Comparison of ENCODE assay signal across 8 cellular contexts in the genomic region with DNA sequence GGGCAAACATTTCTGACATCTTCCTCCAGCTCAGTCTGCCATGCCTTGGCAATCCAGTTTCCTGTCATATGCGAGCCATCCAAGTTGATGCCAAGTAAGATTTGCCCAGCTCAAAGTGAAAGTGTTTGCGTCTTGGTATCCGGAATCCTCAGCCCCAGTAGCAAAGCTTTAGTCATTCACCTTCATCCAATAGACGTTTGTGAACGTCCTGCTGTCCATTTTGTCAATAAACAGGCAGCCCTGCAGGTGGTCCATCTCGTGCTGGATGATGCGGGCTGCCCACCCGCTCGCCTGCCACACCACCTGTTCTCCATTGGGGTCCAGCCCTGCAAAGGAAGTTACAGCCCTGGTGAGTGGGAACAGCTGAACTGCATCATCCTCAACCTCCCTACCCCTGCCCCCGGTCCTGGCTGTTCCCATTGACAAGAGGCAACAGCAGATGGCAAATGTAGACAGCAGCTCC. TPM values are rescaled to one million over a fixed set of nuclear protein-coding genes. Genes with fewer than 3 reads are reported as not detected.
DNase-seq lines count a peak whose midpoint lies in the region; ATAC-seq lines count a peak whose summit lies in the region.

No MANE protein-coding gene starts in this region.

- H3K27me3 Mint-ChIP-seq in activated CD4-positive, alpha-beta memory T cell treated with anti-CD3 and anti-CD28 coated beads for 36 hours = no peaks in the 10 kb centered on the region

- H3K36me3 Mint-ChIP-seq in activated CD4-positive, alpha-beta memory T cell treated with anti-CD3 and anti-CD28 coated beads for 36 hours = peaks cover 39% of the 10 kb centered on the region

- peak; percentile 10 for DNase-seq in left cardiac atrium
- no peak for DNase-seq in right cardiac atrium
- DNase-seq in activated CD4-positive, alpha-beta memory T cell treated with anti-CD3 and anti-CD28 coated beads for 36 hours = peak; percentile 61

- no peaks in the 10 kb centered on the region for H3K9me3 ChIP-seq in right cardiac atrium (ENCODE audit: control insufficient read depth, low read length)
- no peaks in the 10 kb centered on the region for H3K9me3 ChIP-seq in iPS-15b (ENCODE audit: control insufficient read depth, insufficient read depth, low read length)
- H3K9me3 ChIP-seq in subcutaneous abdominal adipose tissue (ENCODE audit: control insufficient read depth in 5 of 5, low read length in 5 of 5) = no peaks in the 10 kb centered on the region

- intact Hi-C loops in left cardiac atrium (cut with DNase I) = no loop called here
- intact Hi-C loops in right cardiac atrium (cut with DNase I) = no loop called here
- intact Hi-C loops in activated CD4-positive, alpha-beta memory T cell treated with anti-CD3 and anti-CD28 coated beads for 36 hours (cut with micrococcal nuclease) = loop anchor here (10.0 kb wide), 1 partner anchor 1054 kb away; no protein-coding TSS in a partner anchor

- H3K4me1 Mint-ChIP-seq in activated CD4-positive, alpha-beta memory T cell treated with anti-CD3 and anti-CD28 coated beads for 36 hours (ENCODE audit: low read depth) = peaks cover 46% of the 10 kb centered on the region

- H3K9ac ChIP-seq in iPS-15b (ENCODE audit: low read depth, low read length) = peak overlapping the region; percentile 51
- H3K9ac ChIP-seq in subcutaneous abdominal adipose tissue (ENCODE audit: low read length in 5 of 5) = peak overlapping the region in 3 of 5 donors; percentile 21 to 80 (median 68)

- POLR2A ChIA-PET in activated CD4-positive, alpha-beta memory T cell treated with anti-CD3 and anti-CD28 coated beads for 36 hours (lab: Charles Lee) = interaction anchor here (1.1 to 3.1 kb wide), 5 partner anchors 10 to 196 kb away, joined by 3 to 13 read pairs (median 4); a partner anchor contains a TSS

- peak overlapping the region; percentile 77 for H3K27ac Mint-ChIP-seq in activated CD4-positive, alpha-beta memory T cell treated with anti-CD3 and anti-CD28 coated beads for 36 hours

- peak overlapping the region; percentile 80 for H3K4me3 Mint-ChIP-seq in activated CD4-positive, alpha-beta memory T cell treated with anti-CD3 and anti-CD28 coated beads for 36 hours

- H3K9me3 Mint-ChIP-seq in activated CD4-positive, alpha-beta memory T cell treated with anti-CD3 and anti-CD28 coated beads for 36 hours = no peaks in the 10 kb centered on the region

- H3K27me3 ChIP-seq in right cardiac atrium (ENCODE audit: control insufficient read depth, insufficient read depth) (no peaks in the 10 kb centered on the region), iPS-15b (ENCODE audit: control insufficient read depth, insufficient read depth, low read length) (no peaks in the 10 kb centered on the region), subcutaneous abdominal adipose tissue (ENCODE audit: control insufficient read depth in 5 of 5, insufficient read depth in 4 of 5, low read length in 5 of 5) (no peaks in the 10 kb centered on the region)

- H3K36me3 ChIP-seq in iPS-15b (ENCODE audit: control insufficient read depth, insufficient read depth, low read length) (peaks cover 45% of the 10 kb centered on the region), subcutaneous abdominal adipose tissue (ENCODE audit: control insufficient read depth in 5 of 5, insufficient read depth in 5 of 5, low read length in 5 of 5) (peaks cover 0 to 55% (median 43%) of the 10 kb centered on the region in 5 donors)

- H3K4me1 ChIP-seq in right cardiac atrium (ENCODE audit: control insufficient read depth, insufficient read depth, low read length) (peaks cover 6% of the 10 kb centered on the region), iPS-15b (ENCODE audit: control insufficient read depth, insufficient read depth, low read length) (peaks cover 11% of the 10 kb centered on the region), subcutaneous abdominal adipose tissue (ENCODE audit: control insufficient read depth in 5 of 5, insufficient read depth in 5 of 5, low read length in 5 of 5) (peaks cover 7 to 59% (median 47%) of the 10 kb centered on the region in 5 donors)

- no peak for ATAC-seq in left cardiac atrium
- no peak for ATAC-seq in right cardiac atrium
- no peak for ATAC-seq in GM21515 (IDR thresholded peaks at IDR 0.05; ENCODE audit: unreplicated experiment)
- ATAC-seq in HG03565 (IDR thresholded peaks at IDR 0.05; ENCODE audit: unreplicated experiment) = no peak
- no peak for ATAC-seq in GM18907 (IDR thresholded peaks at IDR 0.05; ENCODE audit: unreplicated experiment)

- CTCF ChIA-PET in activated CD4-positive, alpha-beta memory T cell treated with anti-CD3 and anti-CD28 coated beads for 36 hours (lab: Charles Lee) = interaction anchor here (1.1 to 2.1 kb wide), 4 partner anchors 10 to 808 kb away, joined by 3 to 10 read pairs (median 4); a partner anchor contains a TSS

- H3K27ac ChIP-seq in right cardiac atrium (ENCODE audit: low read length) (no peak overlapping the region), subcutaneous abdominal adipose tissue (ENCODE audit: low read depth, low read length) (peak overlapping the region; percentile 76)

- whole genome bisulfite sequencing in right cardiac atrium = 68% methylated on average over 10 of the region's 10 CpGs

- no peak overlapping the region for H3K4me3 ChIP-seq in right cardiac atrium (ENCODE audit: low read length)
- peak overlapping the region; percentile 82 for H3K4me3 ChIP-seq in iPS-15b (ENCODE audit: low read depth, low read length)
- peak overlapping the region; percentile 17 to 90 (median 73) for H3K4me3 ChIP-seq in subcutaneous abdominal adipose tissue (ENCODE audit: low read depth in 1 of 5, low read length in 5 of 5)

RNA-seq across cellular contexts. Expression of a gene that starts 1.5 kb away (rescaled TPM):
- total RNA-seq in left cardiac atrium (1 to 10 TPM; 6.2 to 9.4 TPM), right cardiac atrium (1 to 10 TPM; 4.7 to 5.7 (median 4.9) TPM)
- polyA plus RNA-seq in right cardiac atrium = 2.9 TPM
- 10 to 100 TPM; 16.2 to 17.6 TPM for total RNA-seq in activated CD4-positive, alpha-beta memory T cell treated with anti-CD3 and anti-CD28 coated beads for 36 hours

RNA-seq across cellular contexts. Expression of a gene that starts 10.5 kb away (rescaled TPM):
- 10 to 100 TPM; 20.5 to 21.9 TPM for total RNA-seq in left cardiac atrium
- total RNA-seq in right cardiac atrium = 10 to 100 TPM; 21.0 to 24.8 (median 23.5) TPM
- polyA plus RNA-seq in right cardiac atrium = 15.7 TPM
- total RNA-seq in activated CD4-positive, alpha-beta memory T cell treated with anti-CD3 and anti-CD28 coated beads for 36 hours = 10 to 100 TPM; 25.4 to 27.9 TPM

RNA-seq across cellular contexts. Expression of a gene that starts 10.7 kb away (rescaled TPM):
- total RNA-seq in left cardiac atrium (10 to 100 TPM in 1 of 2 donors, 1 to 10 TPM in 1; 9.1 to 20.8 TPM), right cardiac atrium (10 to 100 TPM in 1 of 4 donors, 1 to 10 TPM in 3; 6.4 to 14.8 (median 9.1) TPM)
- 6.2 TPM for polyA plus RNA-seq in right cardiac atrium
- 10 to 100 TPM; 43.3 to 47.1 TPM for total RNA-seq in activated CD4-positive, alpha-beta memory T cell treated with anti-CD3 and anti-CD28 coated beads for 36 hours

RNA-seq across cellular contexts. Expression of a gene that starts 17.7 kb away (rescaled TPM):
- total RNA-seq in left cardiac atrium = 10 to 100 TPM; 22.4 to 30.0 TPM
- total RNA-seq in right cardiac atrium = 10 to 100 TPM; 25.7 to 30.4 (median 27.9) TPM
- polyA plus RNA-seq in right cardiac atrium = 29.8 TPM
- total RNA-seq in activated CD4-positive, alpha-beta memory T cell treated with anti-CD3 and anti-CD28 coated beads for 36 hours = 10 to 100 TPM; 32.1 to 33.0 TPM

RNA-seq across cellular contexts. Expression of a gene that starts 22.7 kb away (rescaled TPM):
- total RNA-seq in left cardiac atrium (under 1 TPM in 1 of 2 donors, not detected in 1; 0.37 TPM), right cardiac atrium (under 1 TPM in 2 of 4 donors, not detected in 2; 0.49 to 0.76 TPM)
- not detected for polyA plus RNA-seq in right cardiac atrium
- under 1 TPM; 0.58 to 0.86 TPM for total RNA-seq in activated CD4-positive, alpha-beta memory T cell treated with anti-CD3 and anti-CD28 coated beads for 36 hours

Comparison
In these comparisons a context has a peak if more than half of its experiments do, and no peak if none do; other contexts are left out.
1. DNase-seq: peak in left cardiac atrium (single experiment) and activated CD4-positive, alpha-beta memory T cell treated with anti-CD3 and anti-CD28 coated beads for 36 hours (single experiment); none in right cardiac atrium (0 of 3).